Comparison of ENCODE assay signal across 7 cellular contexts in genomic region chr16:54158986-54159385, GRCh38.
"Had no signal": no experiment of that assay in that cellular context is flagged by ENCODE, and none has a peak within 500 bp of the region (broad histone marks: within the 10 kb centered on the region; RNA-seq: fewer than 3 reads in every experiment).

No MANE protein-coding gene starts in this region.

- H3K4me3 ChIP-seq: GM12878 had no signal

- FAIRE-seq: G401.6, GM12878, GM12892, GM18507, GM19239 had no signal

- ATAC-seq: GM12878 had no signal

- DNase-seq: GDM1, GF-D8 had no signal
